Comparison of ENCODE assay signal across 24 cellular contexts in genomic region chr12:90099288-90099687, GRCh38.
DNase-seq lines count a peak whose midpoint lies in the region; ATAC-seq and TF ChIP-seq lines count a peak whose summit lies in the region.
"Had no signal": no experiment of that assay in that cellular context is flagged by ENCODE, and none has a peak within 500 bp of the region (broad histone marks: within the 10 kb centered on the region; RNA-seq: fewer than 3 reads in every experiment).

No MANE protein-coding gene starts in this region.

- H3K36me3 ChIP-seq in fibroblast of lung (ENCODE audit: control insufficient read depth, insufficient read depth, low read length): no peaks in the 10 kb centered on the region
- H3K36me3 ChIP-seq: adrenal gland, stomach had no signal

- H3K4me2 ChIP-seq in fibroblast of lung (ENCODE audit: extremely low read depth, insufficient read depth, low read length): no peak overlapping the region

- no peaks in the 10 kb centered on the region for H3K79me2 ChIP-seq in fibroblast of lung (ENCODE audit: control insufficient read depth, insufficient read depth, low read length)

- H3K4me3 ChIP-seq in fibroblast of lung (replicated peaks in 1 of 4; ENCODE audit: control extremely low read depth in 1 of 4, insufficient read depth in 1 of 4, low read depth in 3 of 4, low read length in 4 of 4): no peak overlapping the region
- H3K4me3 ChIP-seq: adrenal gland, dorsolateral prefrontal cortex, psoas muscle, stomach had no signal

- TF ChIP-seq CTCF in fibroblast of lung (conservative IDR thresholded peaks at IDR 0.05 in 1 of 2, IDR thresholded peaks at IDR 0.05 in 1 of 2; ENCODE audit: low read depth in 1 of 2, low read length in 2 of 2): no peak

- peak; percentile 70 for DNase-seq in HCEC 1CT
- DNase-seq in fibroblast of lung (ENCODE audit: low read depth in 2 of 2): peak; percentile 42 to 53
- DNase-seq in renal cortical epithelial cell (ENCODE audit: low read depth): peak; percentile 57
- no peak for DNase-seq in DMS 273 treated with DMSO at 0.1 percent for 48 hours (lab: John Stamatoyannopoulos, UW)
- DNase-seq in iPS-NIHi7 (ENCODE audit: extremely low spot score): no peak
- DNase-seq: activated CD4-positive, alpha-beta T cell treated with anti-CD3 and anti-CD28 coated beads, Interleukin-2, amount 50 U/mL, for 4 hours; activated gamma-delta T cell; adrenal gland; CD8-positive, alpha-beta T cell; dorsolateral prefrontal cortex; glutamatergic neuron; NCI-H1436 treated with DMSO at 0.1 percent for 48 hours; NCI-H69; psoas muscle; SIG-M5; small intestine; stimulated activated CD4-positive, alpha-beta T cell treated with anti-CD3 and anti-CD28 coated beads, Interleukin-4, amount 100 ng/mL, for 24 hours; stomach; trophoblast cell had no signal

- ATAC-seq in SK-N-SH treated with all-trans-retinoic acid at 6 μM for 48 hours (peak; percentile 53; the same call in 1 of the 3 replicates), HG02588 (IDR thresholded peaks at IDR 0.05; ENCODE audit: unreplicated experiment) (no peak), GM19463 (IDR thresholded peaks at IDR 0.05; ENCODE audit: unreplicated experiment) (no peak)
- ATAC-seq: CD8-positive, alpha-beta T cell; HCT116 had no signal

- no peak overlapping the region for H3K27ac ChIP-seq in fibroblast of lung (ENCODE audit: insufficient read depth, low read length)
- H3K27ac ChIP-seq: adrenal gland, psoas muscle, stomach, VCaP had no signal

- H3K27me3 ChIP-seq in fibroblast of lung (ENCODE audit: control insufficient read depth, insufficient read depth, low read length): no peaks in the 10 kb centered on the region
- H3K27me3 ChIP-seq: adrenal gland, dorsolateral prefrontal cortex, stomach had no signal

- H4K20me1 ChIP-seq in fibroblast of lung (ENCODE audit: control insufficient read depth, extremely low read depth, insufficient read depth, low read length): no peaks in the 10 kb centered on the region

- no peaks in the 10 kb centered on the region for H3K9me3 ChIP-seq in fibroblast of lung (ENCODE audit: control insufficient read depth, insufficient read depth, low read depth, low read length)
- H3K9me3 ChIP-seq: adrenal gland, psoas muscle, stomach had no signal

- peaks cover 4% of the 10 kb centered on the region for H3K4me1 ChIP-seq in fibroblast of lung (ENCODE audit: control insufficient read depth, extremely low read depth, insufficient read depth, low read length)
- H3K4me1 ChIP-seq: adrenal gland, psoas muscle, stomach had no signal

- no peak overlapping the region for H3K9ac ChIP-seq in fibroblast of lung (ENCODE audit: insufficient read depth, low read length)

- no peak overlapping the region for H2AFZ ChIP-seq in fibroblast of lung (ENCODE audit: low read length)

TF ChIP-seq in SK-N-SH treated with all-trans-retinoic acid at 6 μM for 48 hours, 23 proteins besides CTCF, POLR2A, EP300 and RAD21:
- TF ChIP-seq, protein P1, sequence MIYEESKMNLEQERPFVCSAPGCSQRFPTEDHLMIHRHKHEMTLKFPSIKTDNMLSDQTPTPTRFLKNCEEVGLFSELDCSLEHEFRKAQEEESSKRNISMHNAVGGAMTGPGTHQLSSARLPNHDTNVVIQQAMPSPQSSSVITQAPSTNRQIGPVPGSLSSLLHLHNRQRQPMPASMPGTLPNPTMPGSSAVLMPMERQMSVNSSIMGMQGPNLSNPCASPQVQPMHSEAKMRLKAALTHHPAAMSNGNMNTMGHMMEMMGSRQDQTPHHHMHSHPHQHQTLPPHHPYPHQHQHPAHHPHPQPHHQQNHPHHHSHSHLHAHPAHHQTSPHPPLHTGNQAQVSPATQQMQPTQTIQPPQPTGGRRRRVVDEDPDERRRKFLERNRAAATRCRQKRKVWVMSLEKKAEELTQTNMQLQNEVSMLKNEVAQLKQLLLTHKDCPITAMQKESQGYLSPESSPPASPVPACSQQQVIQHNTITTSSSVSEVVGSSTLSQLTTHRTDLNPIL (CRISPR knock-in tag; IDR thresholded peaks at IDR 0.05; ENCODE audit: low read depth): no peak
- TF ChIP-seq CSDC2 (CRISPR knock-in tag; IDR thresholded peaks at IDR 0.05) (no peak), ARNTL (CRISPR knock-in tag; IDR thresholded peaks at IDR 0.05; ENCODE audit: borderline replicate concordance, low read depth) (no peak), PPARA (CRISPR knock-in tag; IDR thresholded peaks at IDR 0.05; ENCODE audit: borderline replicate concordance) (no peak), ESRRG (CRISPR knock-in tag; IDR thresholded peaks at IDR 0.05) (no peak), ISL1 (CRISPR knock-in tag; IDR thresholded peaks at IDR 0.05) (no peak), ZNF8 (CRISPR knock-in tag; IDR thresholded peaks at IDR 0.05) (no peak), ZFP3 (CRISPR knock-in tag; IDR thresholded peaks at IDR 0.05) (no peak), OSR1 (CRISPR knock-in tag; IDR thresholded peaks at IDR 0.05) (no peak), ZNF70 (CRISPR knock-in tag; IDR thresholded peaks at IDR 0.05) (no peak), PATZ1 (CRISPR knock-in tag; IDR thresholded peaks at IDR 0.05; ENCODE audit: borderline replicate concordance) (no peak), ZC3H10 (CRISPR knock-in tag; IDR thresholded peaks at IDR 0.05) (no peak), CSRNP3 (CRISPR knock-in tag; IDR thresholded peaks at IDR 0.05) (no peak)
- TF ChIP-seq, protein P2, sequence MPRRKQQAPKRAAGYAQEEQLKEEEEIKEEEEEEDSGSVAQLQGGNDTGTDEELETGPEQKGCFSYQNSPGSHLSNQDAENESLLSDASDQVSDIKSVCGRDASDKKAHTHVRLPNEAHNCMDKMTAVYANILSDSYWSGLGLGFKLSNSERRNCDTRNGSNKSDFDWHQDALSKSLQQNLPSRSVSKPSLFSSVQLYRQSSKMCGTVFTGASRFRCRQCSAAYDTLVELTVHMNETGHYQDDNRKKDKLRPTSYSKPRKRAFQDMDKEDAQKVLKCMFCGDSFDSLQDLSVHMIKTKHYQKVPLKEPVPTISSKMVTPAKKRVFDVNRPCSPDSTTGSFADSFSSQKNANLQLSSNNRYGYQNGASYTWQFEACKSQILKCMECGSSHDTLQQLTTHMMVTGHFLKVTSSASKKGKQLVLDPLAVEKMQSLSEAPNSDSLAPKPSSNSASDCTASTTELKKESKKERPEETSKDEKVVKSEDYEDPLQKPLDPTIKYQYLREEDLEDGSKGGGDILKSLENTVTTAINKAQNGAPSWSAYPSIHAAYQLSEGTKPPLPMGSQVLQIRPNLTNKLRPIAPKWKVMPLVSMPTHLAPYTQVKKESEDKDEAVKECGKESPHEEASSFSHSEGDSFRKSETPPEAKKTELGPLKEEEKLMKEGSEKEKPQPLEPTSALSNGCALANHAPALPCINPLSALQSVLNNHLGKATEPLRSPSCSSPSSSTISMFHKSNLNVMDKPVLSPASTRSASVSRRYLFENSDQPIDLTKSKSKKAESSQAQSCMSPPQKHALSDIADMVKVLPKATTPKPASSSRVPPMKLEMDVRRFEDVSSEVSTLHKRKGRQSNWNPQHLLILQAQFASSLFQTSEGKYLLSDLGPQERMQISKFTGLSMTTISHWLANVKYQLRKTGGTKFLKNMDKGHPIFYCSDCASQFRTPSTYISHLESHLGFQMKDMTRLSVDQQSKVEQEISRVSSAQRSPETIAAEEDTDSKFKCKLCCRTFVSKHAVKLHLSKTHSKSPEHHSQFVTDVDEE (CRISPR knock-in tag; IDR thresholded peaks at IDR 0.05): no peak
TF ChIP-seq in SK-N-SH treated with all-trans-retinoic acid at 6 μM for 48 hours: peak in this region for 0.

Comparison
In these comparisons a context has a peak if more than half of its experiments do, and no peak if none do; other contexts are left out.
1. DNase-seq: peak in HCEC 1CT (single experiment), fibroblast of lung (2 of 2) and renal cortical epithelial cell (single experiment); none in DMS 273 treated with DMSO at 0.1 percent for 48 hours (single experiment) and iPS-NIHi7 (single experiment).